Comparison of ENCODE assay signal across 19 cellular contexts in the genomic region with DNA sequence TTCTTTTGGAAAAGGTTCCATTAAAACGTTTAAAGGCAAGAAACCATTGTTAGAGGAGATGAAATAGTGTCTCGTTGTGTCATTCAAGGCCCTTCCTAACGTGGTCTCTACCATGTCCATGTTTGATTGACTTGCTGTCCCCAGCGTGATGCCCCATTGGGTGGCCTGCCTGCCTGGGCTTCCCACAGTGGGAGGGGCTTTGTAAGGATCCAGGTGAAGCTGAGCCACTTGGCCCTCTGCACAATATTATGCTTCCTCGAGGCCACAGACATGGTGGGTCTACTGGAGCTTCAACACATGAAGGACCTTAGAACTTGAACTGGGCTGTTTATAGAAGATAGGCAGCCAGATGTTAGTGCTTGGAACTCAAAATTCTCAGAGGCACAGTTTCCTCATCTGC.
DNase-seq lines count a peak whose midpoint lies in the region; ATAC-seq and TF ChIP-seq lines count a peak whose summit lies in the region.
"Had no signal": no experiment of that assay in that cellular context is flagged by ENCODE, and none has a peak within 500 bp of the region (broad histone marks: within the 10 kb centered on the region; RNA-seq: fewer than 3 reads in every experiment).

No MANE protein-coding gene starts in this region.

- H4K20me1 ChIP-seq in mammary epithelial cell (ENCODE audit: insufficient read depth, low read length), result no peaks in the 10 kb centered on the region
- H4K20me1 ChIP-seq: BLaER1 had no signal

- no peaks in the 10 kb centered on the region for H3K27me3 Mint-ChIP-seq in MCF 10A (ENCODE audit: insufficient read depth, unreplicated experiment)
- peaks cover 26% of the 10 kb centered on the region for H3K27me3 Mint-ChIP-seq in T-helper 17 cell

- H3K27ac Mint-ChIP-seq in MCF 10A (ENCODE audit: low read depth, unreplicated experiment) (peak overlapping the region; percentile 6), T-helper 17 cell (no peak overlapping the region)
- H3K27ac Mint-ChIP-seq: B cell; CD8-positive, alpha-beta T cell had no signal

- no peaks in the 10 kb centered on the region for H3K9me3 ChIP-seq in mammary epithelial cell (replicated peaks; ENCODE audit: insufficient read depth, low read length)
- no peaks in the 10 kb centered on the region for H3K9me3 ChIP-seq in vagina
- no peaks in the 10 kb centered on the region for H3K9me3 ChIP-seq in T-helper 17 cell (ENCODE audit: control insufficient read depth, low read length, poor library complexity, severe bottlenecking)
- H3K9me3 ChIP-seq: BLaER1 had no signal

- no peak overlapping the region for H3K4me2 ChIP-seq in mammary epithelial cell (ENCODE audit: insufficient read depth, low read depth, low read length)

- H3K4me3 ChIP-seq in mammary epithelial cell (replicated peaks in 1 of 3; ENCODE audit: insufficient read depth in 1 of 3, low read depth in 2 of 3, low read length in 3 of 3), result no peak overlapping the region
- H3K4me3 ChIP-seq in vagina, result no peak overlapping the region
- H3K4me3 ChIP-seq: BLaER1 had no signal

- no peak for TF ChIP-seq POLR2A in vagina (IDR thresholded peaks at IDR 0.05)

- H3K4me1 ChIP-seq in mammary epithelial cell (ENCODE audit: insufficient read depth, low read length), result peaks cover 11% of the 10 kb centered on the region
- H3K4me1 ChIP-seq in foreskin keratinocyte, result peaks cover 9% of the 10 kb centered on the region
- H3K4me1 ChIP-seq in vagina, result no peaks in the 10 kb centered on the region

- H3K4me1 Mint-ChIP-seq in MCF 10A (ENCODE audit: insufficient read depth, unreplicated experiment) (peaks cover 12% of the 10 kb centered on the region), T-helper 17 cell (peaks cover 3% of the 10 kb centered on the region)
- H3K4me1 Mint-ChIP-seq: CD4-positive, CD25-positive, alpha-beta regulatory T cell had no signal

- no TSS peak for BruUV-seq in MCF 10A (replicated peaks; lab: Mats Ljungman, UMichigan)
- no TSS peak for BruUV-seq in mammary epithelial cell (replicated peaks; lab: Mats Ljungman, UMichigan)

- POLR2A ChIA-PET in MCF 10A (lab: Yijun Ruan, JAX), result no interaction called here

- no peaks in the 10 kb centered on the region for H3K9me3 Mint-ChIP-seq in MCF 10A (ENCODE audit: unreplicated experiment)
- H3K9me3 Mint-ChIP-seq: CD8-positive, alpha-beta T cell had no signal

- H3K4me3 Mint-ChIP-seq in MCF 10A (ENCODE audit: unreplicated experiment) (no peak overlapping the region), T-helper 17 cell (no peak overlapping the region)
- H3K4me3 Mint-ChIP-seq: B cell; CD4-positive, CD25-positive, alpha-beta regulatory T cell; CD8-positive, alpha-beta T cell had no signal

- WGBS in mammary epithelial cell (ENCODE audit: low coverage, missing lambda C conversion rate), result 81% methylated on average over 5 of the region's 5 CpGs

- no peak overlapping the region for H2AFZ ChIP-seq in mammary epithelial cell (ENCODE audit: low read depth, low read length)

- CTCF ChIA-PET in MCF 10A (lab: Yijun Ruan, JAX) (interaction anchor here (0.6 kb wide), 1 partner anchor 520 kb away, joined by 3 read pairs; no protein-coding TSS in a partner anchor), mammary epithelial cell (lab: Charles Lee; ENCODE audit: low non-redundant PET) (no interaction called here)

- intact Hi-C loops in MCF 10A (cut with micrococcal nuclease) (no loop called here), mammary epithelial cell (cut with micrococcal nuclease) (no loop called here), vagina (cut with DNase I) (no loop called here)

- no peak for TF ChIP-seq CTCF in MCF 10A (IDR thresholded peaks at IDR 0.05; ENCODE audit: unreplicated experiment)
- no peak for TF ChIP-seq CTCF in mammary epithelial cell (conservative IDR thresholded peaks at IDR 0.05 in 1 of 2, IDR thresholded peaks at IDR 0.05 in 1 of 2; ENCODE audit: extremely low read depth in 1 of 2, insufficient read depth in 1 of 2, low read depth in 1 of 2, low read length in 2 of 2)
- TF ChIP-seq CTCF in foreskin keratinocyte (conservative IDR thresholded peaks at IDR 0.05), result no peak
- no peak for TF ChIP-seq CTCF in vagina (IDR thresholded peaks at IDR 0.05)

- ATAC-seq in esophagus mucosa (peak; percentile 5), foreskin keratinocyte (peak; percentile 2), T-helper 17 cell (no peak), GM18861 (IDR thresholded peaks at IDR 0.05; ENCODE audit: unreplicated experiment) (no peak)
- ATAC-seq: CD8-positive, alpha-beta T cell; HCT116 had no signal

- H3K36me3 Mint-ChIP-seq in MCF 10A (ENCODE audit: insufficient read depth, unreplicated experiment) (no peaks in the 10 kb centered on the region), T-helper 17 cell (ENCODE audit: low read depth) (no peaks in the 10 kb centered on the region)
- H3K36me3 Mint-ChIP-seq: CD4-positive, CD25-positive, alpha-beta regulatory T cell; CD8-positive, alpha-beta T cell had no signal

- H3K27ac ChIP-seq in mammary epithelial cell (ENCODE audit: insufficient read depth, low read depth, low read length), result no peak overlapping the region
- H3K27ac ChIP-seq in foreskin keratinocyte, result no peak overlapping the region
- H3K27ac ChIP-seq in vagina, result no peak overlapping the region
- H3K27ac ChIP-seq: 22Rv1, BLaER1, C4-2B had no signal

- H3K79me2 ChIP-seq in mammary epithelial cell (ENCODE audit: insufficient read depth, low read length), result no peaks in the 10 kb centered on the region

- in situ Hi-C loops in mammary epithelial cell (cut with MboI; ENCODE audit: low sequenced_read_pairs in 2 of 2), result no loop called here

- H3K9ac ChIP-seq in mammary epithelial cell (ENCODE audit: insufficient read depth, low read length), result no peak overlapping the region
- H3K9ac ChIP-seq: BLaER1 had no signal

- H3K36me3 ChIP-seq in mammary epithelial cell (ENCODE audit: insufficient read depth, low read length) (no peaks in the 10 kb centered on the region), vagina (no peaks in the 10 kb centered on the region)
- H3K36me3 ChIP-seq: BLaER1 had no signal

- H3K27me3 ChIP-seq in mammary epithelial cell (ENCODE audit: insufficient read depth, low read length), result no peaks in the 10 kb centered on the region
- no peaks in the 10 kb centered on the region for H3K27me3 ChIP-seq in foreskin keratinocyte
- no peaks in the 10 kb centered on the region for H3K27me3 ChIP-seq in vagina
- H3K27me3 ChIP-seq: BLaER1 had no signal

- no peak for DNase-seq in MCF 10A (ENCODE audit: unreplicated experiment)
- DNase-seq in mammary epithelial cell, result no peak
- DNase-seq in foreskin keratinocyte, result no peak
- peak; percentile 52 to 64 for DNase-seq in vagina (ENCODE audit: extremely low spot score in 2 of 2)
- no peak for DNase-seq in central memory CD4-positive, alpha-beta T cell
- no peak for DNase-seq in T-helper 17 cell
- DNase-seq: CD4-positive, CD25-positive, alpha-beta regulatory T cell; CD8-positive, alpha-beta T cell; DMS53; DMS79 treated with DMSO at 0.1 percent for 48 hours; GF-D8; GOT3 had no signal

- dilution Hi-C loops in mammary epithelial cell (cut with HindIII; ENCODE audit: low sequenced_read_pairs), result no loop called here

Comparison
In these comparisons a context has a peak if more than half of its experiments do, and no peak if none do; other contexts are left out.
1. DNase-seq: peak in vagina (2 of 2); none in MCF 10A (single experiment), mammary epithelial cell (single experiment), foreskin keratinocyte (0 of 2), central memory CD4-positive, alpha-beta T cell (single experiment) and T-helper 17 cell (0 of 3).
2. ATAC-seq: peak in esophagus mucosa (single experiment) and foreskin keratinocyte (single experiment); none in T-helper 17 cell (single experiment) and GM18861 (single experiment).